29 cellular contexts compared by ENCODE assay signal in genomic region chr1:165659581-165659895, GRCh38. TPM values are rescaled to one million over a fixed set of nuclear protein-coding genes. Genes with fewer than 3 reads are reported as not detected.
DNase-seq lines count a peak whose midpoint lies in the region; ATAC-seq, FAIRE-seq and TF ChIP-seq lines count a peak whose summit lies in the region.
"Had no signal": no experiment of that assay in that cellular context is flagged by ENCODE, and none has a peak within 500 bp of the region (broad histone marks: within the 10 kb centered on the region; RNA-seq: fewer than 3 reads in every experiment).

No MANE protein-coding gene starts in this region.

- H3K4ac ChIP-seq in H9 (ENCODE audit: low read depth, low read length), result no peak overlapping the region

- TF ChIP-seq CTCF in CD8-positive, alpha-beta T cell (IDR thresholded peaks at IDR 0.05), result no peak
- TF ChIP-seq CTCF in H9 (conservative IDR thresholded peaks at IDR 0.05) (no peak), endothelial cell of umbilical vein (IDR thresholded peaks at IDR 0.05; ENCODE audit: extremely low read depth in 1 of 2, insufficient read depth in 1 of 2, low read depth in 1 of 2, low read length in 2 of 2) (no peak), left lung (IDR thresholded peaks at IDR 0.05) (no peak), lower lobe of right lung (IDR thresholded peaks at IDR 0.05) (no peak)

- no peak overlapping the region for H3K23ac ChIP-seq in H9 (ENCODE audit: insufficient read length, low read depth, low read length)

- H4K91ac ChIP-seq in H9 (ENCODE audit: insufficient read length, low read depth, low read length), result no peak overlapping the region

- no peak overlapping the region for H2BK5ac ChIP-seq in H9 (ENCODE audit: insufficient read length, low read length)

- DNase-seq in CD8-positive, alpha-beta T cell, result no peak
- DNase-seq in H9 (peak; percentile 48), endothelial cell of umbilical vein (ENCODE audit: low read depth, low spot score) (no peak), left lung (no peak), lower lobe of right lung (no peak)
- DNase-seq in naive thymus-derived CD4-positive, alpha-beta T cell, result no peak
- DNase-seq: activated CD4-positive, alpha-beta T cell treated with anti-CD3 and anti-CD28 coated beads, Interleukin-2, amount 10 ng/mL, durations not matched to agents 24 days and 14 days; GM23248; NCI-H1092; NCI-H187; NCI-H2171; NCI-H524; nephron progenitor cell; NK-92 treated with Interleukin-12 subunit alpha and Interleukin-12 subunit beta, amount 100 ng/mL, for 24 hours; right lobe of liver; SHP77; stimulated activated CD4-positive, alpha-beta T cell treated with anti-CD3 and anti-CD28 coated beads, Interleukin-4, amount 100 ng/mL, for 4 hours; stimulated activated naive B cell treated with anti-CD40 and anti-IgM and Interleukin-4, amounts not matched to agents 10 μg/mL and 1 μg/mL and 100 μg/mL, for 72 hours had no signal

- H3K4me1 Mint-ChIP-seq in CD8-positive, alpha-beta T cell (ENCODE audit: low read depth), result no peaks in the 10 kb centered on the region
- H3K4me1 Mint-ChIP-seq in H9, result peaks cover 8 to 12% of the 10 kb centered on the region in 2 experiments
- H3K4me1 Mint-ChIP-seq in naive thymus-derived CD4-positive, alpha-beta T cell, result no peaks in the 10 kb centered on the region
- H3K4me1 Mint-ChIP-seq: activated CD4-positive, alpha-beta T cell treated with anti-CD3 and anti-CD28 coated beads, Interleukin-2, amount 10 ng/mL, durations not matched to agents 24 days and 14 days; CD14-positive monocyte; nephron progenitor cell had no signal

- no peak overlapping the region for H3K4me3 Mint-ChIP-seq in CD8-positive, alpha-beta T cell
- H3K4me3 Mint-ChIP-seq in H9, result no peak overlapping the region
- H3K4me3 Mint-ChIP-seq in naive thymus-derived CD4-positive, alpha-beta T cell, result no peak overlapping the region
- H3K4me3 Mint-ChIP-seq: activated CD4-positive, alpha-beta T cell treated with anti-CD3 and anti-CD28 coated beads, Interleukin-2, amount 10 ng/mL, durations not matched to agents 24 days and 14 days; activated T-helper 1 cell treated with anti-CD3 and anti-CD28 coated beads, Interleukin-12 subunit alpha, Interleukin-12 subunit beta, Interleukin-2, Interleukin-4 antibody, amounts not matched to agents 30 ng/mL and 10 ng/mL and 1 ng/mL, durations not matched to agents 14 hours and 24 hours and 36 hours; CD14-positive monocyte; nephron progenitor cell; stimulated activated naive B cell treated with anti-CD40 and anti-IgM and Interleukin-4, amounts not matched to agents 10 μg/mL and 1 μg/mL and 100 μg/mL, for 72 hours had no signal

- H3K4me2 ChIP-seq in H9 (ENCODE audit: insufficient read depth, insufficient read length, low read length), result no peak overlapping the region
- H3K4me2 ChIP-seq in endothelial cell of umbilical vein (ENCODE audit: insufficient read depth, low read length), result no peak overlapping the region

- no peak for TF ChIP-seq POLR2A in endothelial cell of umbilical vein (IDR thresholded peaks at IDR 0.05; ENCODE audit: low read depth, low read length)

- intact Hi-C loops in CD8-positive, alpha-beta T cell (cut with DNase I, micrococcal nuclease), result no loop called here
- intact Hi-C loops in endothelial cell of umbilical vein (cut with micrococcal nuclease), result no loop called here
- intact Hi-C loops in naive thymus-derived CD4-positive, alpha-beta T cell (cut with micrococcal nuclease), result no loop called here
- intact Hi-C loops in left lung (cut with DNase I), result no loop called here
- intact Hi-C loops in lower lobe of right lung (cut with DNase I), result no loop called here

- no peak for ATAC-seq in CD8-positive, alpha-beta T cell
- ATAC-seq in naive thymus-derived CD4-positive, alpha-beta T cell, result no peak
- ATAC-seq in left lung, result no peak
- ATAC-seq in HG02798 (IDR thresholded peaks at IDR 0.05; ENCODE audit: poor library complexity, unreplicated experiment), result no peak
- ATAC-seq in lower lobe of right lung, result no peak
- ATAC-seq: activated naive CD4-positive, alpha-beta T cell treated with anti-CD3 and anti-CD28 coated beads, Interleukin-2, amount 50 U/mL, for 72 hours; Panc1; right lobe of liver had no signal

- H3K9me1 ChIP-seq in endothelial cell of umbilical vein (replicated peaks; ENCODE audit: control insufficient read depth, extremely low read depth, insufficient read depth, low read length), result no peaks in the 10 kb centered on the region

- H2BK15ac ChIP-seq in H9 (ENCODE audit: low read depth, low read length), result no peak overlapping the region

- H3K79me2 ChIP-seq in H9 (ENCODE audit: insufficient read depth, low read length) (no peaks in the 10 kb centered on the region), endothelial cell of umbilical vein (ENCODE audit: control insufficient read depth, insufficient read depth, low read length) (no peaks in the 10 kb centered on the region)

- CTCF ChIA-PET in CD8-positive, alpha-beta T cell (lab: Charles Lee), result no interaction called here
- CTCF ChIA-PET in endothelial cell of umbilical vein (lab: Charles Lee), result interaction anchor here (1.0 to 1.3 kb wide), 2 partner anchors 11 to 58 kb away, joined by 3 to 4 read pairs; no protein-coding TSS in a partner anchor
- CTCF ChIA-PET in naive thymus-derived CD4-positive, alpha-beta T cell (lab: Charles Lee), result no interaction called here

- H4K5ac ChIP-seq in H9 (ENCODE audit: insufficient read length, low read depth, low read length), result no peak overlapping the region

- H4K8ac ChIP-seq in H9 (replicated peaks; ENCODE audit: insufficient read length, low read depth, low read length), result no peak overlapping the region

- no peaks in the 10 kb centered on the region for H3K79me1 ChIP-seq in H9 (ENCODE audit: insufficient read depth, low read depth, low read length, poor library complexity, severe bottlenecking)

- H3K9ac ChIP-seq in H9 (ENCODE audit: extremely low read depth, insufficient read length, low read length) (no peak overlapping the region), endothelial cell of umbilical vein (replicated peaks; ENCODE audit: extremely low read depth, insufficient read depth, low read length) (no peak overlapping the region)
- H3K9ac ChIP-seq: GM23248 had no signal

- peak; percentile 35 for FAIRE-seq in endothelial cell of umbilical vein (lab: Jason Lieb, UNC)
- FAIRE-seq: astrocyte, frontal cortex, keratinocyte had no signal

- H2BK12ac ChIP-seq in H9 (ENCODE audit: insufficient read length, low read depth, low read length), result no peak overlapping the region

- POLR2A ChIA-PET in CD8-positive, alpha-beta T cell (lab: Charles Lee), result no interaction called here
- POLR2A ChIA-PET in endothelial cell of umbilical vein (lab: Charles Lee), result no interaction called here
- POLR2A ChIA-PET in naive thymus-derived CD4-positive, alpha-beta T cell (lab: Charles Lee), result no interaction called here

- H3T11ph ChIP-seq in H9 (ENCODE audit: low read length), result no peak overlapping the region

- H3K9me3 Mint-ChIP-seq in CD8-positive, alpha-beta T cell, result no peaks in the 10 kb centered on the region
- H3K9me3 Mint-ChIP-seq in H9, result no peaks in the 10 kb centered on the region
- no peaks in the 10 kb centered on the region for H3K9me3 Mint-ChIP-seq in naive thymus-derived CD4-positive, alpha-beta T cell
- H3K9me3 Mint-ChIP-seq: activated CD4-positive, alpha-beta T cell treated with anti-CD3 and anti-CD28 coated beads, Interleukin-2, amount 10 ng/mL, durations not matched to agents 24 days and 14 days; activated naive CD4-positive, alpha-beta T cell treated with anti-CD3 and anti-CD28 coated beads, Interleukin-2, amount 50 U/mL, for 72 hours; activated T-helper 1 cell treated with anti-CD3 and anti-CD28 coated beads, Interleukin-12 subunit alpha, Interleukin-12 subunit beta, Interleukin-2, Interleukin-4 antibody, amounts not matched to agents 30 ng/mL and 10 ng/mL and 1 ng/mL, durations not matched to agents 14 hours and 24 hours and 36 hours; CD14-positive monocyte; nephron progenitor cell; stimulated activated naive B cell treated with anti-CD40 and anti-IgM and Interleukin-4, amounts not matched to agents 10 μg/mL and 1 μg/mL and 100 μg/mL, for 72 hours had no signal

- no CpG with 5 or more reads among the region's 3 CpGs for WGBS in H9 (ENCODE audit: extremely low coverage, insufficient read length, low lambda C conversion rate)

- no peaks in the 10 kb centered on the region for H3K9me3 ChIP-seq in CD8-positive, alpha-beta T cell (ENCODE audit: low read length)
- H3K9me3 ChIP-seq in H9 (ENCODE audit: control insufficient read depth, low read depth, low read length), result no peaks in the 10 kb centered on the region
- no peaks in the 10 kb centered on the region for H3K9me3 ChIP-seq in endothelial cell of umbilical vein (replicated peaks; ENCODE audit: control insufficient read depth, insufficient read depth, low read length)
- no peaks in the 10 kb centered on the region for H3K9me3 ChIP-seq in naive thymus-derived CD4-positive, alpha-beta T cell (ENCODE audit: control insufficient read depth in 2 of 3, low read length in 3 of 3)
- H3K9me3 ChIP-seq in left lung, result no peaks in the 10 kb centered on the region
- no peaks in the 10 kb centered on the region for H3K9me3 ChIP-seq in lower lobe of right lung
- H3K9me3 ChIP-seq: right lobe of liver, suprapubic skin had no signal

- H2BK120ac ChIP-seq in H9 (ENCODE audit: low read depth, low read length, poor library complexity, severe bottlenecking), result no peak overlapping the region

- H2AK5ac ChIP-seq in H9 (ENCODE audit: insufficient read length, low read length), result no peak overlapping the region

- H3K23me2 ChIP-seq in H9 (ENCODE audit: insufficient read length, low read depth, low read length, poor library complexity, severe bottlenecking), result no peaks in the 10 kb centered on the region

- no peak overlapping the region for H3K56ac ChIP-seq in H9 (ENCODE audit: insufficient read length, low read depth, low read length)

- H2AFZ ChIP-seq in H9 (ENCODE audit: low read length) (no peak overlapping the region), endothelial cell of umbilical vein (ENCODE audit: low read depth, low read length) (no peak overlapping the region)
- H2AFZ ChIP-seq: GM23248 had no signal

- no peak overlapping the region for H3K4me3 ChIP-seq in CD8-positive, alpha-beta T cell (ENCODE audit: low read depth, low read length)
- no peak overlapping the region for H3K4me3 ChIP-seq in endothelial cell of umbilical vein (replicated peaks in 1 of 3; ENCODE audit: insufficient read depth in 1 of 3, low read depth in 1 of 3, low read length in 3 of 3)
- H3K4me3 ChIP-seq in naive thymus-derived CD4-positive, alpha-beta T cell (ENCODE audit: low read length), result no peak overlapping the region
- no peak overlapping the region for H3K4me3 ChIP-seq in left lung
- no peak overlapping the region for H3K4me3 ChIP-seq in lower lobe of right lung
- H3K4me3 ChIP-seq: GM23248, lung, right lobe of liver, suprapubic skin had no signal

- dilution Hi-C loops in endothelial cell of umbilical vein (cut with MboI; ENCODE audit: extremely low pct_ligation_motif_present, low sequenced_read_pairs), result no loop called here

- H4K20me1 ChIP-seq in H9 (ENCODE audit: control insufficient read depth, insufficient read depth, insufficient read length) (no peaks in the 10 kb centered on the region), endothelial cell of umbilical vein (replicated peaks; ENCODE audit: control insufficient read depth, extremely low read depth, insufficient read depth, low read length) (no peaks in the 10 kb centered on the region)

- H3K14ac ChIP-seq in H9 (ENCODE audit: insufficient read depth, low read length), result no peak overlapping the region

- H2BK20ac ChIP-seq in H9 (ENCODE audit: low read depth, low read length, poor library complexity, severe bottlenecking), result no peak overlapping the region

- H3K27ac ChIP-seq in CD8-positive, alpha-beta T cell (ENCODE audit: low read depth, low read length), result no peak overlapping the region
- H3K27ac ChIP-seq in H9 (ENCODE audit: insufficient read length, low read depth, low read length), result no peak overlapping the region
- H3K27ac ChIP-seq in endothelial cell of umbilical vein (ENCODE audit: insufficient read depth, low read depth, low read length), result no peak overlapping the region
- H3K27ac ChIP-seq in naive thymus-derived CD4-positive, alpha-beta T cell (ENCODE audit: low read depth, low read length), result no peak overlapping the region
- H3K27ac ChIP-seq in left lung, result no peak overlapping the region
- no peak overlapping the region for H3K27ac ChIP-seq in lower lobe of right lung
- H3K27ac ChIP-seq: GM23248, right lobe of liver, suprapubic skin, VCaP had no signal

- H3K27me3 Mint-ChIP-seq in CD8-positive, alpha-beta T cell (ENCODE audit: low read depth), result no peaks in the 10 kb centered on the region
- no peaks in the 10 kb centered on the region for H3K27me3 Mint-ChIP-seq in H9 (ENCODE audit: low read depth)
- no peaks in the 10 kb centered on the region for H3K27me3 Mint-ChIP-seq in naive thymus-derived CD4-positive, alpha-beta T cell
- H3K27me3 Mint-ChIP-seq: activated CD4-positive, alpha-beta T cell treated with anti-CD3 and anti-CD28 coated beads, Interleukin-2, amount 10 ng/mL, durations not matched to agents 24 days and 14 days; stimulated activated naive B cell treated with anti-CD40 and anti-IgM and Interleukin-4, amounts not matched to agents 10 μg/mL and 1 μg/mL and 100 μg/mL, for 72 hours had no signal

- H3K36me3 Mint-ChIP-seq in CD8-positive, alpha-beta T cell, result peaks cover 75% of the 10 kb centered on the region
- H3K36me3 Mint-ChIP-seq in H9 (ENCODE audit: insufficient read depth in 1 of 3, low read depth in 3 of 3), result peaks cover 7 to 44% (median 25%) of the 10 kb centered on the region in 3 experiments
- H3K36me3 Mint-ChIP-seq in naive thymus-derived CD4-positive, alpha-beta T cell, result peaks cover 7 to 54% (median 20%) of the 10 kb centered on the region in 5 donors
- H3K36me3 Mint-ChIP-seq: activated naive CD4-positive, alpha-beta T cell treated with anti-CD3 and anti-CD28 coated beads, Interleukin-2, amount 50 U/mL, for 72 hours had no signal

- peaks cover 23% of the 10 kb centered on the region for H3K36me3 ChIP-seq in CD8-positive, alpha-beta T cell (ENCODE audit: insufficient read depth, low read length)
- H3K36me3 ChIP-seq in endothelial cell of umbilical vein (ENCODE audit: control insufficient read depth in 2 of 2, extremely low read depth in 1 of 2, insufficient read depth in 2 of 2, low read length in 2 of 2) (peaks cover 4 to 11% of the 10 kb centered on the region in 2 experiments), left lung (peaks cover 0 to 90% of the 10 kb centered on the region in 2 donors), lower lobe of right lung (peaks cover 95% of the 10 kb centered on the region)
- H3K36me3 ChIP-seq in naive thymus-derived CD4-positive, alpha-beta T cell (ENCODE audit: control insufficient read depth in 2 of 3, insufficient read depth in 3 of 3, low read length in 3 of 3), result peaks cover 13 to 58% (median 19%) of the 10 kb centered on the region in 3 experiments

- no TSS peak for BruUV-seq in endothelial cell of umbilical vein (replicated peaks; lab: Mats Ljungman, UMichigan)

- H3K18ac ChIP-seq in H9 (ENCODE audit: insufficient read length, low read depth, low read length), result no peak overlapping the region

- no peaks in the 10 kb centered on the region for H3K4me1 ChIP-seq in CD8-positive, alpha-beta T cell (ENCODE audit: insufficient read depth, low read length)
- no peaks in the 10 kb centered on the region for H3K4me1 ChIP-seq in H9 (ENCODE audit: insufficient read depth, low read length)
- H3K4me1 ChIP-seq in endothelial cell of umbilical vein (ENCODE audit: control insufficient read depth, extremely low read depth, insufficient read depth, low read length), result no peaks in the 10 kb centered on the region
- no peaks in the 10 kb centered on the region for H3K4me1 ChIP-seq in naive thymus-derived CD4-positive, alpha-beta T cell (ENCODE audit: control insufficient read depth in 2 of 2, insufficient read depth in 2 of 2, low read length in 2 of 2)
- no peaks in the 10 kb centered on the region for H3K4me1 ChIP-seq in left lung
- H3K4me1 ChIP-seq in lower lobe of right lung, result no peaks in the 10 kb centered on the region
- H3K4me1 ChIP-seq: right lobe of liver, suprapubic skin had no signal

- peak overlapping the region; percentile 13 for H3K27ac Mint-ChIP-seq in CD8-positive, alpha-beta T cell
- peak overlapping the region in 2 of 3 experiments; percentile 13 to 47; a peak in 4 of 7 replicates for H3K27ac Mint-ChIP-seq in H9
- H3K27ac Mint-ChIP-seq in naive thymus-derived CD4-positive, alpha-beta T cell, result peak overlapping the region in 6 of 9 donors; percentile 6 to 75 (median 41)
- H3K27ac Mint-ChIP-seq: activated CD4-positive, alpha-beta T cell treated with anti-CD3 and anti-CD28 coated beads, Interleukin-2, amount 10 ng/mL, durations not matched to agents 24 days and 14 days; activated T-helper 1 cell treated with anti-CD3 and anti-CD28 coated beads, Interleukin-12 subunit alpha, Interleukin-12 subunit beta, Interleukin-2, Interleukin-4 antibody, amounts not matched to agents 30 ng/mL and 10 ng/mL and 1 ng/mL, durations not matched to agents 14 hours and 24 hours and 36 hours; nephron progenitor cell had no signal

- H3K27me3 ChIP-seq in CD8-positive, alpha-beta T cell (ENCODE audit: insufficient read depth, low read length), result no peaks in the 10 kb centered on the region
- H3K27me3 ChIP-seq in H9 (ENCODE audit: insufficient read depth, low read length), result no peaks in the 10 kb centered on the region
- no peaks in the 10 kb centered on the region for H3K27me3 ChIP-seq in endothelial cell of umbilical vein (ENCODE audit: control insufficient read depth in 2 of 2, insufficient read depth in 2 of 2, low read length in 2 of 2)
- no peaks in the 10 kb centered on the region for H3K27me3 ChIP-seq in naive thymus-derived CD4-positive, alpha-beta T cell (ENCODE audit: control insufficient read depth in 2 of 2, insufficient read depth in 2 of 2, low read length in 2 of 2)
- no peaks in the 10 kb centered on the region for H3K27me3 ChIP-seq in left lung
- no peaks in the 10 kb centered on the region for H3K27me3 ChIP-seq in lower lobe of right lung (ENCODE audit: low read depth)
- H3K27me3 ChIP-seq: right lobe of liver, suprapubic skin had no signal

RNA-seq across cellular contexts. Expression of gene MGST3, which starts 28.5 kb away (rescaled TPM):
- total RNA-seq in CD8-positive, alpha-beta T cell, result 10 to 100 TPM; 13.8 to 16.6 TPM
- total RNA-seq in H9 (2021), result 87.7 and 94.7 TPM in 2 replicates
- 164 and 196 TPM in 2 replicates for total RNA-seq in endothelial cell of umbilical vein
- polyA plus RNA-seq in endothelial cell of umbilical vein, result 280 and 288 TPM in 2 replicates
- 215 and 224 TPM in 2 replicates for polyA plus RNA-seq in endothelial cell of umbilical vein (2011; cell fraction: cytosol; rRNA removed)
- 97.5 and 118 TPM in 2 replicates for polyA plus RNA-seq in endothelial cell of umbilical vein (2011; cell fraction: nucleus; rRNA removed)
- 177 and 191 TPM in 2 replicates for polyA plus RNA-seq in endothelial cell of umbilical vein (2012)
- 108 and 135 TPM in 2 replicates for polyA minus RNA-seq in endothelial cell of umbilical vein
- 50.9 TPM for polyA minus RNA-seq in endothelial cell of umbilical vein (2011; cell fraction: cytosol; rRNA and poly(A)+ RNA removed)
- 29.8 and 38.1 TPM in 2 replicates for polyA minus RNA-seq in endothelial cell of umbilical vein (2011; cell fraction: nucleus; rRNA and poly(A)+ RNA removed)
- 10 to 100 TPM; 21.4 to 59.4 (median 48.3) TPM for total RNA-seq in naive thymus-derived CD4-positive, alpha-beta T cell
- polyA plus RNA-seq in naive thymus-derived CD4-positive, alpha-beta T cell, result 100 to 1,000 TPM in 1 of 2 donors, 10 to 100 TPM in 1; 91.2 to 119 TPM
- total RNA-seq in left lung, result 100 to 1,000 TPM; 213 to 217 TPM
- 216 TPM for total RNA-seq in lower lobe of right lung

RNA-seq across cellular contexts. Expression of gene ALDH9A1, which starts 38.8 kb away (rescaled TPM):
- 10 to 100 TPM; 18.7 to 22.0 TPM for total RNA-seq in CD8-positive, alpha-beta T cell
- total RNA-seq in H9 (2021), result 55.0 and 56.6 TPM in 2 replicates
- total RNA-seq in endothelial cell of umbilical vein, result 41.4 and 47.4 TPM in 2 replicates
- polyA plus RNA-seq in endothelial cell of umbilical vein, result 15.2 and 25.5 TPM in 2 replicates
- 20.5 and 21.0 TPM in 2 replicates for polyA plus RNA-seq in endothelial cell of umbilical vein (2011; cell fraction: cytosol; rRNA removed)
- 17.6 and 34.4 TPM in 2 replicates for polyA plus RNA-seq in endothelial cell of umbilical vein (2011; cell fraction: nucleus; rRNA removed)
- polyA plus RNA-seq in endothelial cell of umbilical vein (2012), result 30.4 and 50.8 TPM in 2 replicates
- polyA minus RNA-seq in endothelial cell of umbilical vein, result 17.4 and 25.9 TPM in 2 replicates
- polyA minus RNA-seq in endothelial cell of umbilical vein (2011; cell fraction: cytosol; rRNA and poly(A)+ RNA removed), result 57.5 TPM
- polyA minus RNA-seq in endothelial cell of umbilical vein (2011; cell fraction: nucleus; rRNA and poly(A)+ RNA removed), result 7.9 and 15.1 TPM in 2 replicates
- total RNA-seq in naive thymus-derived CD4-positive, alpha-beta T cell, result 10 to 100 TPM; 25.0 to 46.0 (median 40.5) TPM
- polyA plus RNA-seq in naive thymus-derived CD4-positive, alpha-beta T cell, result 10 to 100 TPM; 74.1 to 88.4 TPM
- total RNA-seq in left lung, result 10 to 100 TPM; 69.3 to 69.6 TPM
- 63.0 TPM for total RNA-seq in lower lobe of right lung
